1 cellular context compared by ENCODE assay signal in genomic region chr17:8900207-8900606, GRCh38.
TF ChIP-seq lines count a peak whose summit lies in the region.

No MANE protein-coding gene starts in this region.

TF ChIP-seq in GM23338, 12 proteins besides CTCF, POLR2A, EP300 and RAD21 (continued from another document):
- TF ChIP-seq, protein P1, sequence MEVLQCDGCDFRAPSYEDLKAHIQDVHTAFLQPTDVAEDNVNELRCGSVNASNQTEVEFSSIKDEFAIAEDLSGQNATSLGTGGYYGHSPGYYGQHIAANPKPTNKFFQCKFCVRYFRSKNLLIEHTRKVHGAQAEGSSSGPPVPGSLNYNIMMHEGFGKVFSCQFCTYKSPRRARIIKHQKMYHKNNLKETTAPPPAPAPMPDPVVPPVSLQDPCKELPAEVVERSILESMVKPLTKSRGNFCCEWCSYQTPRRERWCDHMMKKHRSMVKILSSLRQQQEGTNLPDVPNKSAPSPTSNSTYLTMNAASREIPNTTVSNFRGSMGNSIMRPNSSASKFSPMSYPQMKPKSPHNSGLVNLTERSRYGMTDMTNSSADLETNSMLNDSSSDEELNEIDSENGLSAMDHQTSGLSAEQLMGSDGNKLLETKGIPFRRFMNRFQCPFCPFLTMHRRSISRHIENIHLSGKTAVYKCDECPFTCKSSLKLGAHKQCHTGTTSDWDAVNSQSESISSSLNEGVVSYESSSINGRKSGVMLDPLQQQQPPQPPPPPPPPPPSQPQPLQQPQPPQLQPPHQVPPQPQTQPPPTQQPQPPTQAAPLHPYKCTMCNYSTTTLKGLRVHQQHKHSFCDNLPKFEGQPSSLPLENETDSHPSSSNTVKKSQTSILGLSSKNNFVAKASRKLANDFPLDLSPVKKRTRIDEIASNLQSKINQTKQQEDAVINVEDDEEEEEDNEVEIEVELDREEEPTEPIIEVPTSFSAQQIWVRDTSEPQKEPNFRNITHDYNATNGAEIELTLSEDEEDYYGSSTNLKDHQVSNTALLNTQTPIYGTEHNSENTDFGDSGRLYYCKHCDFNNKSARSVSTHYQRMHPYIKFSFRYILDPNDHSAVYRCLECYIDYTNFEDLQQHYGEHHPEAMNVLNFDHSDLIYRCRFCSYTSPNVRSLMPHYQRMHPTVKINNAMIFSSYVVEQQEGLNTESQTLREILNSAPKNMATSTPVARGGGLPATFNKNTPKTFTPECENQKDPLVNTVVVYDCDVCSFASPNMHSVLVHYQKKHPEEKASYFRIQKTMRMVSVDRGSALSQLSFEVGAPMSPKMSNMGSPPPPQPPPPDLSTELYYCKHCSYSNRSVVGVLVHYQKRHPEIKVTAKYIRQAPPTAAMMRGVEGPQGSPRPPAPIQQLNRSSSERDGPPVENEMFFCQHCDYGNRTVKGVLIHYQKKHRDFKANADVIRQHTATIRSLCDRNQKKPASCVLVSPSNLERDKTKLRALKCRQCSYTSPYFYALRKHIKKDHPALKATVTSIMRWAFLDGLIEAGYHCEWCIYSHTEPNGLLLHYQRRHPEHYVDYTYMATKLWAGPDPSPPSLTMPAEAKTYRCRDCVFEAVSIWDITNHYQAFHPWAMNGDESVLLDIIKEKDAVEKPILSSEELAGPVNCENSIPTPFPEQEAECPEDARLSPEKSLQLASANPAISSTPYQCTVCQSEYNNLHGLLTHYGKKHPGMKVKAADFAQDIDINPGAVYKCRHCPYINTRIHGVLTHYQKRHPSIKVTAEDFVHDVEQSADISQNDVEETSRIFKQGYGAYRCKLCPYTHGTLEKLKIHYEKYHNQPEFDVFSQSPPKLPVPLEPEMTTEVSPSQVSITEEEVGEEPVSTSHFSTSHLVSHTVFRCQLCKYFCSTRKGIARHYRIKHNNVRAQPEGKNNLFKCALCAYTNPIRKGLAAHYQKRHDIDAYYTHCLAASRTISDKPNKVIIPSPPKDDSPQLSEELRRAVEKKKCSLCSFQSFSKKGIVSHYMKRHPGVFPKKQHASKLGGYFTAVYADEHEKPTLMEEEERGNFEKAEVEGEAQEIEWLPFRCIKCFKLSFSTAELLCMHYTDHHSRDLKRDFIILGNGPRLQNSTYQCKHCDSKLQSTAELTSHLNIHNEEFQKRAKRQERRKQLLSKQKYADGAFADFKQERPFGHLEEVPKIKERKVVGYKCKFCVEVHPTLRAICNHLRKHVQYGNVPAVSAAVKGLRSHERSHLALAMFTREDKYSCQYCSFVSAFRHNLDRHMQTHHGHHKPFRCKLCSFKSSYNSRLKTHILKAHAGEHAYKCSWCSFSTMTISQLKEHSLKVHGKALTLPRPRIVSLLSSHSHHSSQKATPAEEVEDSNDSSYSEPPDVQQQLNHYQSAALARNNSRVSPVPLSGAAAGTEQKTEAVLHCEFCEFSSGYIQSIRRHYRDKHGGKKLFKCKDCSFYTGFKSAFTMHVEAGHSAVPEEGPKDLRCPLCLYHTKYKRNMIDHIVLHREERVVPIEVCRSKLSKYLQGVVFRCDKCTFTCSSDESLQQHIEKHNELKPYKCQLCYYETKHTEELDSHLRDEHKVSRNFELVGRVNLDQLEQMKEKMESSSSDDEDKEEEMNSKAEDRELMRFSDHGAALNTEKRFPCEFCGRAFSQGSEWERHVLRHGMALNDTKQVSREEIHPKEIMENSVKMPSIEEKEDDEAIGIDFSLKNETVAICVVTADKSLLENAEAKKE (CRISPR knock-in tag; IDR thresholded peaks at IDR 0.05), result no peak
- TF ChIP-seq EZH2phosphoT487 (IDR thresholded peaks at IDR 0.05; ENCODE audit: unreplicated experiment) (no peak), CREB1 (CRISPR knock-in tag; IDR thresholded peaks at IDR 0.05; ENCODE audit: low read depth) (no peak), POLR2AphosphoS5 (IDR thresholded peaks at IDR 0.05; ENCODE audit: low read depth) (no peak)
